In genomic region chr4:184348311-184349233, GRCh38 we compare ENCODE assay signal across 9 cellular contexts.
DNase-seq lines count a peak whose midpoint lies in the region; ATAC-seq and TF ChIP-seq lines count a peak whose summit lies in the region.
"Had no signal": no experiment of that assay in that cellular context is flagged by ENCODE, and none has a peak within 500 bp of the region (broad histone marks: within the 10 kb centered on the region; RNA-seq: fewer than 3 reads in every experiment).

No MANE protein-coding gene starts in this region.

- no peak for TF ChIP-seq CTCF in GM10266 (IDR thresholded peaks at IDR 0.05; ENCODE audit: control insufficient read depth, insufficient read depth, low read depth, missing control alignments)

- intact Hi-C loops in Right ventricle myocardium inferior (cut with DNase I): no loop called here
- intact Hi-C loops in cardiac septum (cut with DNase I): no loop called here

- H3K4me1 ChIP-seq in mucosa of rectum (ENCODE audit: control insufficient read depth in 2 of 2, insufficient read depth in 2 of 2, low read length in 2 of 2): peaks cover 51 to 59% of the 10 kb centered on the region in 2 donors

- peak overlapping the region; percentile 49 to 55 for H3K4me3 ChIP-seq in mucosa of rectum (ENCODE audit: low read length in 2 of 2)

- H3K9me3 ChIP-seq in mucosa of rectum (ENCODE audit: control insufficient read depth in 2 of 2, low read length in 2 of 2): no peaks in the 10 kb centered on the region

- ATAC-seq in Right ventricle myocardium inferior (peak; percentile 62), GM18868 (IDR thresholded peaks at IDR 0.05; ENCODE audit: unreplicated experiment) (no peak)

- H3K27ac ChIP-seq in epithelial cell of prostate (peak overlapping the region; percentile 84), mucosa of rectum (ENCODE audit: low read depth in 2 of 2, low read length in 2 of 2) (peak overlapping the region; percentile 99)

- H3K9ac ChIP-seq in mucosa of rectum (ENCODE audit: low read depth in 1 of 2, low read length in 2 of 2): peak overlapping the region; percentile 76 to 83

- no peaks in the 10 kb centered on the region for H3K36me3 ChIP-seq in mucosa of rectum (ENCODE audit: control insufficient read depth in 2 of 2, insufficient read depth in 2 of 2, low read length in 2 of 2)

- no peak for DNase-seq in Right ventricle myocardium inferior (ENCODE audit: missing footprints)
- DNase-seq in cardiac septum (ENCODE audit: low spot score): no peak
- DNase-seq in epithelial cell of prostate (ENCODE audit: low read depth, low spot score): no peak
- no peak for DNase-seq in NOMO-1 treated with dmso at 0.1 percent for 144 hours (lab: John Stamatoyannopoulos, UW; ENCODE audit: unreplicated experiment)
- DNase-seq in RPMI8226: no peak
- DNase-seq in GM10266 (ENCODE audit: extremely low spot score): no peak
- DNase-seq: NCI-H2107 had no signal

- H3K27me3 ChIP-seq in mucosa of rectum (ENCODE audit: control insufficient read depth in 2 of 2, insufficient read depth in 2 of 2, low read length in 2 of 2): no peaks in the 10 kb centered on the region
